In the genomic region with DNA sequence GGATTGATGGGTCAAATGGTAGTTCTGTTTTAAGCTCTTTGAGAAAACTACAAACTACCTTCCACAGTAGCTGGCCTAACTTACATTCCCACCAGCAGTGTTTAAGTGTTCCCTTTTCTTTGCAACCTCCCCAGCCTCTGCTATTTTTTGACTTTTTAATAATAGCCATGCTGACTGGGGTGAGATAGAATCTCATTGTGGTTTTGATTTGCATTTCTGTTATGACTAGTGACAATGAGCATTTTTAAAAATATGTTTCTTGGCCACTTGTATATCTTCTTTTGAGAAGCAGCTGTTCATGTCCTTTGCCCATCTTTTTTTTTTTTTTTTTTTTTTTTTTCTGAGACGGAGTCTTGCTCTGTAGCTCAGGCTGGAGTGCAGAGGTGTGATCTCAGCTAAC, we compare ENCODE assay signal across 13 cellular contexts.
DNase-seq lines count a peak whose midpoint lies in the region; ATAC-seq and TF ChIP-seq lines count a peak whose summit lies in the region.
"Had no signal": no experiment of that assay in that cellular context is flagged by ENCODE, and none has a peak within 500 bp of the region (broad histone marks: within the 10 kb centered on the region; RNA-seq: fewer than 3 reads in every experiment).

No MANE protein-coding gene starts in this region.

- TF ChIP-seq CTCF in HFFc6 (IDR thresholded peaks at IDR 0.05) = no peak
- no peak for TF ChIP-seq CTCF in fibroblast of villous mesenchyme (IDR thresholded peaks at IDR 0.05; ENCODE audit: insufficient read depth, low read depth, low read length)
- no peak for TF ChIP-seq CTCF in type B pancreatic cell (conservative IDR thresholded peaks at IDR 0.05)

- ATAC-seq in GM18870 (IDR thresholded peaks at IDR 0.05; ENCODE audit: unreplicated experiment) = peak; percentile 89
- ATAC-seq in HG03469 (IDR thresholded peaks at IDR 0.05; ENCODE audit: unreplicated experiment) = peak; percentile 91
- no peak for ATAC-seq in HG03457 (IDR thresholded peaks at IDR 0.05; ENCODE audit: unreplicated experiment)
- ATAC-seq: activated T-cell treated with anti-CD3 and anti-CD28 coated beads, Interleukin-2, amount 50 U/mL, for 72 hours; PC-3 had no signal

- H3K36me3 Mint-ChIP-seq in HFFc6 (ENCODE audit: low read depth) = no peaks in the 10 kb centered on the region
- H3K36me3 Mint-ChIP-seq in type B pancreatic cell = peaks cover 3% of the 10 kb centered on the region

- H3K27me3 Mint-ChIP-seq in HFFc6 (ENCODE audit: insufficient read depth) (peaks cover 10% of the 10 kb centered on the region), type B pancreatic cell (peaks cover 29% of the 10 kb centered on the region)
- H3K27me3 Mint-ChIP-seq: dendritic cell treated with granulocyte-macrophage colony-stimulating factor and Interleukin-4, amounts not matched to agents 40 ng/mL and 50 ng/mL, for 4 days had no signal

- H3K4me1 Mint-ChIP-seq in HFFc6 (ENCODE audit: low read depth) = peaks cover 51% of the 10 kb centered on the region
- peaks cover 13% of the 10 kb centered on the region for H3K4me1 Mint-ChIP-seq in type B pancreatic cell (ENCODE audit: unreplicated experiment)

- H3K4me3 ChIP-seq in fibroblast of villous mesenchyme (ENCODE audit: low read depth, low read length) = no peak overlapping the region

- H3K27ac Mint-ChIP-seq in HFFc6 = no peak overlapping the region
- H3K27ac Mint-ChIP-seq in type B pancreatic cell = no peak overlapping the region
- H3K27ac Mint-ChIP-seq: activated T-cell treated with anti-CD3 and anti-CD28 coated beads, Interleukin-2, amount 50 U/mL, for 72 hours; dendritic cell treated with granulocyte-macrophage colony-stimulating factor and Interleukin-4, amounts not matched to agents 40 ng/mL and 50 ng/mL, for 4 days had no signal

- H3K9me3 Mint-ChIP-seq in HFFc6 (no peaks in the 10 kb centered on the region), type B pancreatic cell (peaks cover 5% of the 10 kb centered on the region)
- H3K9me3 Mint-ChIP-seq: activated T-cell treated with anti-CD3 and anti-CD28 coated beads, Interleukin-2, amount 50 U/mL, for 72 hours; dendritic cell treated with granulocyte-macrophage colony-stimulating factor and Interleukin-4, amounts not matched to agents 40 ng/mL and 50 ng/mL, for 4 days had no signal

- DNase-seq in HFFc6 = peak; percentile 37
- DNase-seq in fibroblast of villous mesenchyme (ENCODE audit: low read depth) = peak; percentile 10
- no peak for DNase-seq in GM19240 (ENCODE audit: insufficient read length, low spot score)
- DNase-seq in amniotic stem cell (lab: John Stamatoyannopoulos, UW) = no peak
- no peak for DNase-seq in type B pancreatic cell (ENCODE audit: extremely low spot score, unreplicated experiment)
- DNase-seq: activated T-cell treated with anti-CD3 and anti-CD28 coated beads, Interleukin-2, amount 50 U/mL, for 72 hours; NCI-H1694 treated with DMSO at 0.1 percent for 48 hours; PC-3; stimulated activated naive CD4-positive, alpha-beta T cell had no signal

- H3K4me3 Mint-ChIP-seq in HFFc6 (no peak overlapping the region), type B pancreatic cell (no peak overlapping the region)
- H3K4me3 Mint-ChIP-seq: activated T-cell treated with anti-CD3 and anti-CD28 coated beads, Interleukin-2, amount 50 U/mL, for 72 hours; dendritic cell treated with granulocyte-macrophage colony-stimulating factor and Interleukin-4, amounts not matched to agents 40 ng/mL and 50 ng/mL, for 4 days had no signal

Comparison
In these comparisons a context has a peak if more than half of its experiments do, and no peak if none do; other contexts are left out.
1. DNase-seq: peak in HFFc6 (single experiment) and fibroblast of villous mesenchyme (single experiment); none in GM19240 (single experiment), amniotic stem cell (single experiment) and type B pancreatic cell (single experiment).